In the genomic region with DNA sequence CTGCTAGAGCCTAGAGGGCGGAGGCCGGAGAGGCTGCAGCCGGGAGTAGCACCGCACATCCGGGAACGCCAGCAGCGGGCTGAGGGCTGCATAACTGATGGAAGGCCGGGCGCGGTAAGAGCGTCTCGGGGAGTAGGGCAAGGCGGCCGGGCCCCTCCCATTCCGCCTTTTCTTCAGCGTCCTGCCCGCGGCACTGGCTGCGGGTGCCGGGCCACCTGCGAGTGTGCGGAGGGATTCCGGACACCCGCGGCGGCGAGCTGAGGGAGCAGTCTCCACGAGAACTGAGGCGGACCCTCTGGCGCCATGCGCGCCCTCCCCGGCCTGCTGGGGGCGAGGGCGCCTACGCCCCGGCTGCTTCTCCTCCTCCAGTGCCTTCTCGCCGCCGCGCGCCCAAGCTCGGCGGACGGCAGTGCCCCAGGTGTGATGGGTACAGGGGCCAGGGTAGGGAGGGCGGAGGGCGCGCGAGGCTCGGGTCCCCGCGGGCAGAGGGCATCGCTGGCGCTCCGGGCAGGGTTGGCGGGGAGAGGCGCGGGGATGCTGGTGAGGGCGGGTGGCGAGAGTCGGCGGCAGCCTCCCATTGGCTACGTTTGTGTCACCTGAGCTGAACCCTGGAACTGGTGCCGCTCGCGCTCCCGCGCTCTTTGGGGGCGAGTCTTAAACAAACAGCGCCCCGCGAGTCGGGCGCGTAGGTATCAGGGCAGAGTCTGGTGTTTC, we compare ENCODE assay signal across 8 cellular contexts.
A peak's percentile ranks its signal among the peaks of the same experiment; 100 is the strongest.
DNase-seq lines count a peak whose midpoint lies in the region; ATAC-seq and TF ChIP-seq lines count a peak whose summit lies in the region.

No MANE protein-coding gene starts in this region.

- peak overlapping the region; percentile 69 for H3K27ac ChIP-seq in CD8-positive, alpha-beta memory T cell (ENCODE audit: low read depth, low read length)
- H3K27ac ChIP-seq in cardiac muscle cell (no peak overlapping the region), upper lobe of right lung (peak overlapping the region; percentile 65)

- H3K27me3 ChIP-seq in CD8-positive, alpha-beta memory T cell (ENCODE audit: insufficient read depth, low read length, poor library complexity, severe bottlenecking), result no peaks in the 10 kb centered on the region
- peaks cover 3% of the 10 kb centered on the region for H3K27me3 ChIP-seq in cardiac muscle cell
- peaks cover 17% of the 10 kb centered on the region for H3K27me3 ChIP-seq in upper lobe of right lung

- no peaks in the 10 kb centered on the region for H3K9me3 Mint-ChIP-seq in CD8-positive, alpha-beta memory T cell

- H3K4me3 ChIP-seq in CD8-positive, alpha-beta memory T cell (ENCODE audit: low read length), result peak overlapping the region; percentile 74
- H3K4me3 ChIP-seq in cardiac muscle cell (peak overlapping the region; percentile 81), upper lobe of right lung (peak overlapping the region; percentile 55)

- intact Hi-C loops in posterior cingulate gyrus (cut with DNase I) (loop anchor here (10.0 kb wide), 1 partner anchor 74 kb away; no protein-coding TSS in a partner anchor), upper lobe of right lung (cut with DNase I) (no loop called here)

- POLR2A ChIA-PET in CD8-positive, alpha-beta memory T cell (lab: Charles Lee), result interaction anchor here (0.9 to 1.0 kb wide), 2 partner anchors 10 to 33 kb away, joined by 3 to 4 read pairs; no protein-coding TSS in a partner anchor

- peak; percentile 72 to 90 (median 81) for DNase-seq in CD8-positive, alpha-beta memory T cell
- peak; percentile 41 for DNase-seq in RPMI7951 (ENCODE audit: low read depth)
- peak; percentile 30 to 74 (median 56) for DNase-seq in activated naive CD4-positive, alpha-beta T cell (lab: John Stamatoyannopoulos, UW)
- DNase-seq in cardiac muscle cell (ENCODE audit: low read depth in 1 of 2, low spot score in 1 of 2), result peak; percentile 9 to 76
- peak; percentile 64 to 97 (median 81) for DNase-seq in posterior cingulate gyrus
- peak; percentile 81 for DNase-seq in upper lobe of right lung
- DNase-seq in mesenteric fat pad (ENCODE audit: low spot score), result no peak

- peak; percentile 65 for ATAC-seq in HG03457 (IDR thresholded peaks at IDR 0.05; ENCODE audit: unreplicated experiment)
- peak; percentile 85 for ATAC-seq in upper lobe of right lung

- TF ChIP-seq CTCF in cardiac muscle cell (IDR thresholded peaks at IDR 0.05; ENCODE audit: low read depth, low read length) (no peak), upper lobe of right lung (IDR thresholded peaks at IDR 0.05) (no peak)

- no peaks in the 10 kb centered on the region for H3K36me3 ChIP-seq in CD8-positive, alpha-beta memory T cell (ENCODE audit: insufficient read depth, low read length)
- H3K36me3 ChIP-seq in cardiac muscle cell (no peaks in the 10 kb centered on the region), upper lobe of right lung (no peaks in the 10 kb centered on the region)

- CTCF ChIA-PET in CD8-positive, alpha-beta memory T cell (lab: Charles Lee), result interaction anchor here (0.6 to 2.3 kb wide), 6 partner anchors 10 to 73 kb away, joined by 3 to 13 read pairs (median 3); no protein-coding TSS in a partner anchor

- H3K36me3 Mint-ChIP-seq in CD8-positive, alpha-beta memory T cell, result peaks cover 5 to 12% (median 8%) of the 10 kb centered on the region in 3 donors

- peaks cover 41% of the 10 kb centered on the region for H3K4me1 ChIP-seq in CD8-positive, alpha-beta memory T cell (ENCODE audit: insufficient read depth, low read length)
- H3K4me1 ChIP-seq in cardiac muscle cell (ENCODE audit: low read depth) (no peaks in the 10 kb centered on the region), upper lobe of right lung (peaks cover 6% of the 10 kb centered on the region)

- no peaks in the 10 kb centered on the region for H3K9me3 ChIP-seq in CD8-positive, alpha-beta memory T cell (ENCODE audit: low read length)
- H3K9me3 ChIP-seq in cardiac muscle cell (ENCODE audit: low read depth), result no peaks in the 10 kb centered on the region
- H3K9me3 ChIP-seq in upper lobe of right lung, result no peaks in the 10 kb centered on the region

- peak overlapping the region; percentile 79 to 99 (median 96) for H3K27ac Mint-ChIP-seq in CD8-positive, alpha-beta memory T cell

- peaks cover 65 to 77% (median 65%) of the 10 kb centered on the region in 3 donors for H3K4me1 Mint-ChIP-seq in CD8-positive, alpha-beta memory T cell

- H3K27me3 Mint-ChIP-seq in CD8-positive, alpha-beta memory T cell, result no peaks in the 10 kb centered on the region

- H3K4me3 Mint-ChIP-seq in CD8-positive, alpha-beta memory T cell, result peak overlapping the region; percentile 76 to 98 (median 96)
